1 cellular context compared by ENCODE assay signal in the genomic region with DNA sequence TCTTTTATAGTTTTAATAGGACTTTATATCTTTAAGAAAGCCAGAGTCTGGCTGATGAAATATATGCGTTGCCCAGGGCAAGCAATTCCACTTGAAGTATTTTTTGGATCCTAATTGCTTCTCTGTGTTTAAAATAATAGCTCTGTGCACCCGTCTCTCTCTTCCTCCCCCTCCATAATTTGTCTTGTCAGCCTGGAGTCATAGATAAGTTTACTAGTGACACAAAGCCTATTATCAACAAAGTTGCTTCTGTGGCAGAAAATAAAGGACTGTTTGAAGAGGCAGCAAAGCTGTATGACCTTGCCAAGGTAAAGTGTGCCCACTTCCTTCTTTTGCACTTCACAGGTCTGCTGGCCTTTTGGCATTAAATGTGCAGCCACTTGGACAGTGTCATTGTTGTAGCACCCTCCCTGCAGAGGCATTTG.
TF ChIP-seq lines count a peak whose summit lies in the region.

No MANE protein-coding gene starts in this region.

TF ChIP-seq in K562, 482 proteins besides CTCF, POLR2A, EP300 and RAD21 (continues in another document):
- TF ChIP-seq NONO (IDR thresholded peaks at IDR 0.05; ENCODE audit: low read depth in 2 of 2, low read length in 1 of 2) (no peak), HEY1 (CRISPR knock-in tag; IDR thresholded peaks at IDR 0.05; ENCODE audit: borderline replicate concordance) (no peak), MCM5 (IDR thresholded peaks at IDR 0.05; ENCODE audit: low read depth) (no peak), HDGF (IDR thresholded peaks at IDR 0.05) (no peak), ZZZ3 (IDR thresholded peaks at IDR 0.05) (no peak), HIVEP1 (CRISPR knock-in tag; IDR thresholded peaks at IDR 0.05) (no peak), HMG20B (CRISPR knock-in tag; IDR thresholded peaks at IDR 0.05) (no peak), SAP30 (IDR thresholded peaks at IDR 0.05; ENCODE audit: borderline replicate concordance, insufficient read depth, low read depth, low read length, poor library complexity, severe bottlenecking) (no peak), MEIS2 (IDR thresholded peaks at IDR 0.05; ENCODE audit: partially characterized antibody) (peak; percentile 91), TCF3 (CRISPR knock-in tag; IDR thresholded peaks at IDR 0.05) (peak; percentile 69), TGIF2 (CRISPR knock-in tag; IDR thresholded peaks at IDR 0.05) (no peak), RBFOX2 (IDR thresholded peaks at IDR 0.05; ENCODE audit: low read depth, low read length) (no peak), ZC3H8 (IDR thresholded peaks at IDR 0.05) (no peak), RBBP5 (IDR thresholded peaks at IDR 0.05; ENCODE audit: borderline replicate concordance, insufficient read depth, low read length, poor library complexity, severe bottlenecking) (no peak), GABPB1 (CRISPR knock-in tag; IDR thresholded peaks at IDR 0.05) (no peak), CHD1 (IDR thresholded peaks at IDR 0.05; ENCODE audit: low read length) (no peak), KLF6 (CRISPR knock-in tag; IDR thresholded peaks at IDR 0.05; ENCODE audit: borderline replicate concordance) (no peak), ATF4 (CRISPR knock-in tag; IDR thresholded peaks at IDR 0.05) (peak; percentile 65), ZNF76 (CRISPR knock-in tag; IDR thresholded peaks at IDR 0.05; ENCODE audit: borderline replicate concordance) (no peak), THAP7 (CRISPR knock-in tag; IDR thresholded peaks at IDR 0.05) (no peak), HLTF (IDR thresholded peaks at IDR 0.05) (no peak), ZNF589 (CRISPR knock-in tag; IDR thresholded peaks at IDR 0.05; ENCODE audit: low read depth) (0 out of 2 replicates have a peak, but pooled peaks have one; percentile 40), ARID1B (IDR thresholded peaks at IDR 0.05) (peak; percentile 57), ILF3 (IDR thresholded peaks at IDR 0.05; ENCODE audit: borderline replicate concordance) (no peak), GABPA (tag; conservative IDR thresholded peaks at IDR 0.05; ENCODE audit: low read depth) (0 out of 2 replicates have a peak, but pooled peaks have one; percentile 20), RBM25 (IDR thresholded peaks at IDR 0.05; ENCODE audit: low read depth, low read length, severe bottlenecking) (no peak), GTF2F1 (IDR thresholded peaks at IDR 0.05; ENCODE audit: low read depth, low read length) (no peak), MAFG (tag; conservative IDR thresholded peaks at IDR 0.05) (peak; percentile 27; the same call in 1 of the 2 replicates), SRF (CRISPR knock-in tag; IDR thresholded peaks at IDR 0.05) (no peak), ZNF584 (CRISPR knock-in tag; IDR thresholded peaks at IDR 0.05; ENCODE audit: low read depth) (0 out of 2 replicates have a peak, but pooled peaks have one; percentile 17), CBFA2T3 (IDR thresholded peaks at IDR 0.05) (peak; percentile 27; the same call in 1 of the 2 replicates), ZNF316 (IDR thresholded peaks at IDR 0.05) (0 out of 2 replicates have a peak, but pooled peaks have one; percentile 26), POLR3A (IDR thresholded peaks at IDR 0.05; ENCODE audit: borderline replicate concordance, extremely low read depth, insufficient read depth, insufficient read length) (no peak), THRA (IDR thresholded peaks at IDR 0.05) (no peak), ZNF551 (CRISPR knock-in tag; IDR thresholded peaks at IDR 0.05) (no peak), ATF7 (IDR thresholded peaks at IDR 0.05) (no peak), DPF2 (IDR thresholded peaks at IDR 0.05) (peak; percentile 15; the same call in 1 of the 2 replicates), USF1 (CRISPR knock-in tag; IDR thresholded peaks at IDR 0.05) (no peak), PBX2 (CRISPR knock-in tag; IDR thresholded peaks at IDR 0.05; ENCODE audit: low read depth) (no peak), PBX2 (tag; conservative IDR thresholded peaks at IDR 0.05; ENCODE audit: low read depth) (peak; percentile 89), PHF21A (IDR thresholded peaks at IDR 0.05; ENCODE audit: borderline replicate concordance, low read depth) (no peak), NBN (IDR thresholded peaks at IDR 0.05; ENCODE audit: low read depth) (no peak), EHMT2 (IDR thresholded peaks at IDR 0.05) (no peak), NRF1 (conservative IDR thresholded peaks at IDR 0.05 in 1 of 2, IDR thresholded peaks at IDR 0.05 in 1 of 2) (no peak), SOX6 (IDR thresholded peaks at IDR 0.05) (peak; percentile 74), VEZF1 (CRISPR knock-in tag; IDR thresholded peaks at IDR 0.05) (peak; percentile 41), BRD9 (IDR thresholded peaks at IDR 0.05; ENCODE audit: low read depth, partially characterized antibody) (no peak), BRF1 (IDR thresholded peaks at IDR 0.05; ENCODE audit: borderline replicate concordance, extremely low read depth, insufficient read length) (no peak), ZNF639 (CRISPR knock-in tag; conservative IDR thresholded peaks at IDR 0.05 in 1 of 2, IDR thresholded peaks at IDR 0.05 in 1 of 2) (no peak), TAL1 (IDR thresholded peaks at IDR 0.05) (0 out of 2 replicates have a peak, but pooled peaks have one; percentile 31), SPI1 (IDR thresholded peaks at IDR 0.05; ENCODE audit: borderline replicate concordance, low read depth, low read length) (peak; percentile 23; the same call in 1 of the 2 replicates)
- TF ChIP-seq, protein P1, sequence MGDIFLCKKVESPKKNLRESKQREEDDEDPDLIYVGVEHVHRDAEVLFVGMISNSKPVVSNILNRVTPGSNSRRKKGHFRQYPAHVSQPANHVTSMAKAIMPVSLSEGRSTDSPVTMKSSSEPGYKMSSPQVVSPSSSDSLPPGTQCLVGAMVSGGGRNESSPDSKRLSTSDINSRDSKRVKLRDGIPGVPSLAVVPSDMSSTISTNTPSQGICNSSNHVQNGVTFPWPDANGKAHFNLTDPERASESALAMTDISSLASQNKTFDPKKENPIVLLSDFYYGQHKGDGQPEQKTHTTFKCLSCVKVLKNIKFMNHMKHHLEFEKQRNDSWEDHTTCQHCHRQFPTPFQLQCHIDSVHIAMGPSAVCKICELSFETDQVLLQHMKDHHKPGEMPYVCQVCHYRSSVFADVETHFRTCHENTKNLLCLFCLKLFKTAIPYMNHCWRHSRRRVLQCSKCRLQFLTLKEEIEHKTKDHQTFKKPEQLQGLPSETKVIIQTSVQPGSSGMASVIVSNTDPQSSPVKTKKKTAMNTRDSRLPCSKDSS (IDR thresholded peaks at IDR 0.05; ENCODE audit: low read depth, partially characterized antibody) = no peak
- TF ChIP-seq, protein P2, sequence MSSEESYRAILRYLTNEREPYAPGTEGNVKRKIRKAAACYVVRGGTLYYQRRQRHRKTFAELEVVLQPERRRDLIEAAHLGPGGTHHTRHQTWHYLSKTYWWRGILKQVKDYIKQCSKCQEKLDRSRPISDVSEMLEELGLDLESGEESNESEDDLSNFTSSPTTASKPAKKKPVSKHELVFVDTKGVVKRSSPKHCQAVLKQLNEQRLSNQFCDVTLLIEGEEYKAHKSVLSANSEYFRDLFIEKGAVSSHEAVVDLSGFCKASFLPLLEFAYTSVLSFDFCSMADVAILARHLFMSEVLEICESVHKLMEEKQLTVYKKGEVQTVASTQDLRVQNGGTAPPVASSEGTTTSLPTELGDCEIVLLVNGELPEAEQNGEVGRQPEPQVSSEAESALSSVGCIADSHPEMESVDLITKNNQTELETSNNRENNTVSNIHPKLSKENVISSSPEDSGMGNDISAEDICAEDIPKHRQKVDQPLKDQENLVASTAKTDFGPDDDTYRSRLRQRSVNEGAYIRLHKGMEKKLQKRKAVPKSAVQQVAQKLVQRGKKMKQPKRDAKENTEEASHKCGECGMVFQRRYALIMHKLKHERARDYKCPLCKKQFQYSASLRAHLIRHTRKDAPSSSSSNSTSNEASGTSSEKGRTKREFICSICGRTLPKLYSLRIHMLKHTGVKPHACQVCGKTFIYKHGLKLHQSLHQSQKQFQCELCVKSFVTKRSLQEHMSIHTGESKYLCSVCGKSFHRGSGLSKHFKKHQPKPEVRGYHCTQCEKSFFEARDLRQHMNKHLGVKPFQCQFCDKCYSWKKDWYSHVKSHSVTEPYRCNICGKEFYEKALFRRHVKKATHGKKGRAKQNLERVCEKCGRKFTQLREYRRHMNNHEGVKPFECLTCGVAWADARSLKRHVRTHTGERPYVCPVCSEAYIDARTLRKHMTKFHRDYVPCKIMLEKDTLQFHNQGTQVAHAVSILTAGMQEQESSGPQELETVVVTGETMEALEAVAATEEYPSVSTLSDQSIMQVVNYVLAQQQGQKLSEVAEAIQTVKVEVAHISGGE (CRISPR knock-in tag; IDR thresholded peaks at IDR 0.05) = peak in 1 of 3 experiments; percentile 80; a peak in 2 of 6 replicates
- TF ChIP-seq, protein P3, sequence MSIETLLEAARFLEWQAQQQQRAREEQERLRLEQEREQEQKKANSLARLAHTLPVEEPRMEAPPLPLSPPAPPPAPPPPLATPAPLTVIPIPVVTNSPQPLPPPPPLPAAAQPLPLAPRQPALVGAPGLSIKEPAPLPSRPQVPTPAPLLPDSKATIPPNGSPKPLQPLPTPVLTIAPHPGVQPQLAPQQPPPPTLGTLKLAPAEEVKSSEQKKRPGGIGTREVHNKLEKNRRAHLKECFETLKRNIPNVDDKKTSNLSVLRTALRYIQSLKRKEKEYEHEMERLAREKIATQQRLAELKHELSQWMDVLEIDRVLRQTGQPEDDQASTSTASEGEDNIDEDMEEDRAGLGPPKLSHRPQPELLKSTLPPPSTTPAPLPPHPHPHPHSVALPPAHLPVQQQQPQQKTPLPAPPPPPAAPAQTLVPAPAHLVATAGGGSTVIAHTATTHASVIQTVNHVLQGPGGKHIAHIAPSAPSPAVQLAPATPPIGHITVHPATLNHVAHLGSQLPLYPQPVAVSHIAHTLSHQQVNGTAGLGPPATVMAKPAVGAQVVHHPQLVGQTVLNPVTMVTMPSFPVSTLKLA (conservative IDR thresholded peaks at IDR 0.05) = no peak
